ENCODE assay signal across 13 cellular contexts in genomic region chr1:15882665-15883064, GRCh38. TPM values are rescaled to one million over a fixed set of nuclear protein-coding genes. Genes with fewer than 3 reads are reported as not detected.
DNase-seq lines count a peak whose midpoint lies in the region; ATAC-seq and TF ChIP-seq lines count a peak whose summit lies in the region.
"Had no signal": no experiment of that assay in that cellular context is flagged by ENCODE, and none has a peak within 500 bp of the region (broad histone marks: within the 10 kb centered on the region; RNA-seq: fewer than 3 reads in every experiment).

No MANE protein-coding gene starts in this region.

- no peaks in the 10 kb centered on the region for H3K9me3 Mint-ChIP-seq in CD14-positive monocyte
- no peaks in the 10 kb centered on the region for H3K9me3 Mint-ChIP-seq in WTC11
- no peaks in the 10 kb centered on the region for H3K9me3 Mint-ChIP-seq in naive B cell
- H3K9me3 Mint-ChIP-seq in Calu3 (ENCODE audit: low read depth, unreplicated experiment): no peaks in the 10 kb centered on the region
- H3K9me3 Mint-ChIP-seq: activated naive CD4-positive, alpha-beta T cell treated with anti-CD3 and anti-CD28 coated beads, Interleukin-2, amount 10 ng/mL, durations not matched to agents 7 days and 5 days had no signal

- POLR2A ChIA-PET in WTC11 (lab: Charles Lee): no interaction called here

- H3K27ac Mint-ChIP-seq in CD14-positive monocyte: peak overlapping the region; percentile 13 to 92 (median 79)
- peak overlapping the region; percentile 24; the same call in 1 of the 2 replicates for H3K27ac Mint-ChIP-seq in WTC11
- peak overlapping the region; percentile 44 to 93 (median 86) for H3K27ac Mint-ChIP-seq in naive B cell
- no peak overlapping the region for H3K27ac Mint-ChIP-seq in Calu3 (ENCODE audit: unreplicated experiment)

- CTCF ChIA-PET in WTC11 (lab: Charles Lee) (interaction anchor here (0.5 to 1.3 kb wide), 3 partner anchors 55 to 91 kb away, joined by 3 read pairs; no protein-coding TSS in a partner anchor), Calu3 (lab: Charles Lee) (interaction anchor here (0.8 kb wide), 1 partner anchor 35 kb away, joined by 3 read pairs; the partner anchor contains the start of gene SPEN)

- intact Hi-C loops in CD14-positive monocyte (cut with micrococcal nuclease) (loop anchor here in 1 of 2 donors (5.0 kb wide), 1 partner anchor 35 kb away; the partner anchor contains the start of gene SPEN), Calu3 (cut with micrococcal nuclease; ENCODE audit: unreplicated experiment) (no loop called here)

- H3K4me3 Mint-ChIP-seq in CD14-positive monocyte: no peak overlapping the region
- H3K4me3 Mint-ChIP-seq in WTC11: no peak overlapping the region
- H3K4me3 Mint-ChIP-seq in naive B cell: peak overlapping the region in 1 of 8 donors; percentile 37
- no peak overlapping the region for H3K4me3 Mint-ChIP-seq in Calu3 (ENCODE audit: low read depth, unreplicated experiment)
- H3K4me3 Mint-ChIP-seq: activated naive CD4-positive, alpha-beta T cell treated with anti-CD3 and anti-CD28 coated beads, Interleukin-2, amount 10 ng/mL, durations not matched to agents 7 days and 5 days had no signal

- H3K36me3 Mint-ChIP-seq in CD14-positive monocyte (peaks cover 18 to 26% of the 10 kb centered on the region in 2 donors), WTC11 (no peaks in the 10 kb centered on the region), naive B cell (no peaks in the 10 kb centered on the region), Calu3 (ENCODE audit: insufficient read depth, unreplicated experiment) (peaks cover 19% of the 10 kb centered on the region)

- BruUV-seq in Calu3 (replicated peaks; lab: Mats Ljungman, UMichigan): no TSS peak

- TF ChIP-seq CTCF in CD14-positive monocyte (IDR thresholded peaks at IDR 0.05): no peak
- no peak for TF ChIP-seq CTCF in WTC11 (IDR thresholded peaks at IDR 0.05)
- TF ChIP-seq CTCF in Calu3 (IDR thresholded peaks at IDR 0.05; ENCODE audit: unreplicated experiment): no peak

- no peak for DNase-seq in CD14-positive monocyte (ENCODE audit: low spot score)
- no peak for DNase-seq in WTC11 (ENCODE audit: low spot score)
- peak; percentile 9 for DNase-seq in naive B cell
- DNase-seq in NCI-H1436 treated with DMSO at 0.1 percent for 48 hours (lab: John Stamatoyannopoulos, UW): no peak
- no peak for DNase-seq in NCI-H1930 (lab: John Stamatoyannopoulos, UW)
- DNase-seq in Calu3: no peak
- DNase-seq: activated CD4-positive, alpha-beta T cell treated with anti-CD3 and anti-CD28 coated beads for 1 hour; activated naive CD4-positive, alpha-beta T cell treated with anti-CD3 and anti-CD28 coated beads, Interleukin-2, amount 10 ng/mL, durations not matched to agents 7 days and 5 days; DMS 273 treated with DMSO at 0.1 percent for 48 hours; NCI-H1092; NCI-H69 had no signal

- ATAC-seq in GM18907 (IDR thresholded peaks at IDR 0.05; ENCODE audit: unreplicated experiment): peak; percentile 48
- no peak for ATAC-seq in WTC11
- ATAC-seq in naive B cell (ENCODE audit: low read depth in 2 of 2): peak; percentile 37 to 41
- ATAC-seq in GM18870 (IDR thresholded peaks at IDR 0.05; ENCODE audit: unreplicated experiment): no peak

- peaks cover 0 to 3% (median 0%) of the 10 kb centered on the region in 3 donors for H3K27me3 Mint-ChIP-seq in CD14-positive monocyte (ENCODE audit: low read depth in 3 of 3)
- H3K27me3 Mint-ChIP-seq in WTC11 (ENCODE audit: low read depth): no peaks in the 10 kb centered on the region
- no peaks in the 10 kb centered on the region for H3K27me3 Mint-ChIP-seq in naive B cell
- no peaks in the 10 kb centered on the region for H3K27me3 Mint-ChIP-seq in Calu3 (ENCODE audit: unreplicated experiment)
- H3K27me3 Mint-ChIP-seq: activated naive CD4-positive, alpha-beta T cell treated with anti-CD3 and anti-CD28 coated beads, Interleukin-2, amount 10 ng/mL, durations not matched to agents 7 days and 5 days had no signal

- peaks cover 59% of the 10 kb centered on the region for H3K4me1 Mint-ChIP-seq in CD14-positive monocyte
- H3K4me1 Mint-ChIP-seq in WTC11: peaks cover 35% of the 10 kb centered on the region
- H3K4me1 Mint-ChIP-seq in naive B cell: peaks cover 47 to 98% (median 73%) of the 10 kb centered on the region in 3 donors
- H3K4me1 Mint-ChIP-seq in Calu3 (ENCODE audit: low read depth, unreplicated experiment): peaks cover 11% of the 10 kb centered on the region

TF ChIP-seq in WTC11, 78 proteins besides CTCF, POLR2A, EP300 and RAD21:
- TF ChIP-seq IRF2 (CRISPR knock-in tag; IDR thresholded peaks at IDR 0.05; ENCODE audit: borderline replicate concordance, low read depth) (no peak), ZMAT4 (CRISPR knock-in tag; IDR thresholded peaks at IDR 0.05) (no peak), ZNF281 (CRISPR knock-in tag; IDR thresholded peaks at IDR 0.05) (no peak)

RNA-seq across cellular contexts. Expression of gene SPEN, which starts 35.2 kb away (rescaled TPM):
- polyA plus RNA-seq in CD14-positive monocyte (1 to 10 TPM; 3.1 to 6.1 TPM), naive B cell (ENCODE audit: low read depth in 6 of 6) (10 to 100 TPM in 4 of 6 donors, 1 to 10 TPM in 1, under 1 TPM in 1; 0.96 to 63.0 (median 11.5) TPM)
- total RNA-seq in WTC11 (2021) (48.5 to 50.2 TPM (median 48.8 TPM) in 3 replicates), Calu3 (2022) (48.3 and 53.6 TPM in 2 replicates)

Comparison
In these comparisons a context has a peak if more than half of its experiments do, and no peak if none do; other contexts are left out.
1. ATAC-seq: peak in GM18907 (single experiment) and naive B cell (2 of 2); none in WTC11 (single experiment) and GM18870 (single experiment).